In genomic region chr16:68367440-68367839, GRCh38 we compare ENCODE assay signal across 12 cellular contexts. TPM values are rescaled to one million over a fixed set of nuclear protein-coding genes. Genes with fewer than 3 reads are reported as not detected.
DNase-seq lines count a peak whose midpoint lies in the region; ATAC-seq and TF ChIP-seq lines count a peak whose summit lies in the region.
"Had no signal": no experiment of that assay in that cellular context is flagged by ENCODE, and none has a peak within 500 bp of the region (broad histone marks: within the 10 kb centered on the region; RNA-seq: fewer than 3 reads in every experiment).

No MANE protein-coding gene starts in this region.

- CTCF ChIA-PET in Caco-2 (lab: Charles Lee) = interaction anchor here (0.6 to 1.0 kb wide), 2 partner anchors 36 to 113 kb away, joined by 4 read pairs; no protein-coding TSS in a partner anchor

- H2BK15ac ChIP-seq in H9 (ENCODE audit: low read depth, low read length) = no peak overlapping the region

- H4K20me1 ChIP-seq in KMS-11 (ENCODE audit: insufficient read depth) (no peaks in the 10 kb centered on the region), H9 (ENCODE audit: control insufficient read depth, insufficient read depth, insufficient read length) (no peaks in the 10 kb centered on the region)

- H3K27me3 Mint-ChIP-seq in Caco-2 (ENCODE audit: insufficient read depth, unreplicated experiment) = no peaks in the 10 kb centered on the region
- H3K27me3 Mint-ChIP-seq in H9 (ENCODE audit: low read depth) = peaks cover 8% of the 10 kb centered on the region
- H3K27me3 Mint-ChIP-seq: CD4-positive, alpha-beta memory T cell had no signal

- H3K27ac ChIP-seq in KMS-11 (peak overlapping the region; percentile 94), thymus (ENCODE audit: low read depth) (no peak overlapping the region), H9 (ENCODE audit: insufficient read length, low read depth, low read length) (no peak overlapping the region), uterus (no peak overlapping the region)
- H3K27ac ChIP-seq: Peyer's patch had no signal

- H3K4me2 ChIP-seq in KMS-11 (peak overlapping the region; percentile 91), H9 (ENCODE audit: insufficient read depth, insufficient read length, low read length) (no peak overlapping the region)

- H4K8ac ChIP-seq in H9 (replicated peaks; ENCODE audit: insufficient read length, low read depth, low read length) = no peak overlapping the region

- H3K18ac ChIP-seq in H9 (ENCODE audit: insufficient read length, low read depth, low read length) = no peak overlapping the region

- no peak overlapping the region for H3K14ac ChIP-seq in H9 (ENCODE audit: insufficient read depth, low read length)

- peaks cover 70% of the 10 kb centered on the region for H3K36me3 Mint-ChIP-seq in Caco-2 (ENCODE audit: insufficient read depth, unreplicated experiment)
- H3K36me3 Mint-ChIP-seq in H9 (ENCODE audit: insufficient read depth in 1 of 3, low read depth in 3 of 3) = no peaks in the 10 kb centered on the region
- H3K36me3 Mint-ChIP-seq: CD4-positive, alpha-beta memory T cell had no signal

- H3K9ac ChIP-seq in KMS-11 (peak overlapping the region; percentile 67), H9 (ENCODE audit: extremely low read depth, insufficient read length, low read length) (no peak overlapping the region)

- no peaks in the 10 kb centered on the region for H3K27me3 ChIP-seq in Caco-2 (replicated peaks; ENCODE audit: control insufficient read depth, insufficient read depth, low read length)
- no peaks in the 10 kb centered on the region for H3K27me3 ChIP-seq in KMS-11 (ENCODE audit: insufficient read depth, low read depth)
- no peaks in the 10 kb centered on the region for H3K27me3 ChIP-seq in thymus (ENCODE audit: control insufficient read depth, insufficient read depth)
- H3K27me3 ChIP-seq in H9 (ENCODE audit: insufficient read depth, low read length) = no peaks in the 10 kb centered on the region
- H3K27me3 ChIP-seq in uterus = peaks cover 0 to 9% of the 10 kb centered on the region in 2 donors
- H3K27me3 ChIP-seq: Peyer's patch had no signal

- 90% methylated on average over 20 of the region's 20 CpGs for WGBS in thymus
- WGBS in H9 (ENCODE audit: extremely low coverage, insufficient read length, low lambda C conversion rate) = no CpG with 5 or more reads among the region's 20 CpGs

- no peak overlapping the region for H2AK5ac ChIP-seq in H9 (ENCODE audit: insufficient read length, low read length)

- peaks cover 6% of the 10 kb centered on the region for H3K4me1 Mint-ChIP-seq in Caco-2 (ENCODE audit: low read depth, unreplicated experiment)
- peaks cover 25 to 48% of the 10 kb centered on the region in 2 experiments for H3K4me1 Mint-ChIP-seq in H9

- H3K4me3 ChIP-seq in Caco-2 (ENCODE audit: low read depth, low read length) = no peak overlapping the region
- H3K4me3 ChIP-seq in KMS-11 (IDR thresholded peaks at IDR 0.05; ENCODE audit: insufficient read depth, low read depth, low read length) = no peak overlapping the region
- no peak overlapping the region for H3K4me3 ChIP-seq in foreskin fibroblast (ENCODE audit: low read depth in 1 of 2, low read length in 2 of 2)
- peak overlapping the region; percentile 62 for H3K4me3 ChIP-seq in thymus (ENCODE audit: low read length)
- no peak overlapping the region for H3K4me3 ChIP-seq in uterus
- H3K4me3 ChIP-seq: Peyer's patch had no signal

- BruUV-seq in Caco-2 (replicated peaks; lab: Mats Ljungman, UMichigan) = no TSS peak

- intact Hi-C loops in Caco-2 (cut with micrococcal nuclease; ENCODE audit: unreplicated experiment) = no loop called here
- intact Hi-C loops in uterus (cut with DNase I; ENCODE audit: low total_unique reads) = no loop called here

- no peak overlapping the region for H3K56ac ChIP-seq in H9 (ENCODE audit: insufficient read length, low read depth, low read length)

- DNase-seq in Caco-2 (no peak), foreskin fibroblast (peak in 1 of 2 donors; percentile 14), H9 (no peak), uterus (no peak)
- DNase-seq: NCI-H1105, NCI-H1694 treated with DMSO at 0.1 percent for 48 hours, NCI-H2107 had no signal

- H2AFZ ChIP-seq in KMS-11 (ENCODE audit: low read depth) = peak overlapping the region; percentile 49; the same call in 1 of the 2 replicates
- no peak overlapping the region for H2AFZ ChIP-seq in H9 (ENCODE audit: low read length)

- no peak overlapping the region for H3T11ph ChIP-seq in H9 (ENCODE audit: low read length)

- H3K4me1 ChIP-seq in Caco-2 = no peaks in the 10 kb centered on the region
- H3K4me1 ChIP-seq in KMS-11 (ENCODE audit: low read depth, poor library complexity, severe bottlenecking) = peaks cover 68% of the 10 kb centered on the region
- peaks cover 39% of the 10 kb centered on the region for H3K4me1 ChIP-seq in thymus (ENCODE audit: control insufficient read depth, insufficient read depth, low read length)
- H3K4me1 ChIP-seq in H9 (ENCODE audit: insufficient read depth, low read length) = no peaks in the 10 kb centered on the region
- no peaks in the 10 kb centered on the region for H3K4me1 ChIP-seq in uterus

- no peak overlapping the region for H2BK20ac ChIP-seq in H9 (ENCODE audit: low read depth, low read length, poor library complexity, severe bottlenecking)

- H2BK12ac ChIP-seq in H9 (ENCODE audit: insufficient read length, low read depth, low read length) = no peak overlapping the region

- H3K27ac Mint-ChIP-seq in Caco-2 (ENCODE audit: unreplicated experiment) = peak overlapping the region; percentile 18
- no peak overlapping the region for H3K27ac Mint-ChIP-seq in H9

- H2BK120ac ChIP-seq in H9 (ENCODE audit: low read depth, low read length, poor library complexity, severe bottlenecking) = no peak overlapping the region

- no peaks in the 10 kb centered on the region for H3K23me2 ChIP-seq in H9 (ENCODE audit: insufficient read length, low read depth, low read length, poor library complexity, severe bottlenecking)

- H3K36me3 ChIP-seq in Caco-2 (ENCODE audit: control insufficient read depth, insufficient read depth, low read length) (no peaks in the 10 kb centered on the region), KMS-11 (ENCODE audit: insufficient read depth) (no peaks in the 10 kb centered on the region), thymus (ENCODE audit: control insufficient read depth, insufficient read depth) (peaks cover 52% of the 10 kb centered on the region), uterus (no peaks in the 10 kb centered on the region)

- no peak overlapping the region for H3K4ac ChIP-seq in H9 (ENCODE audit: low read depth, low read length)

- H3K79me2 ChIP-seq in KMS-11 (ENCODE audit: insufficient read depth, low read depth) (no peaks in the 10 kb centered on the region), H9 (ENCODE audit: insufficient read depth, low read length) (no peaks in the 10 kb centered on the region)

- H4K5ac ChIP-seq in H9 (ENCODE audit: insufficient read length, low read depth, low read length) = no peak overlapping the region

- no peak for TF ChIP-seq POLR2A in uterus (IDR thresholded peaks at IDR 0.05)

- no peak overlapping the region for H4K91ac ChIP-seq in H9 (ENCODE audit: insufficient read length, low read depth, low read length)

- H3K4me3 Mint-ChIP-seq in Caco-2 (ENCODE audit: unreplicated experiment) (no peak overlapping the region), H9 (no peak overlapping the region)

- no peaks in the 10 kb centered on the region for H3K79me1 ChIP-seq in H9 (ENCODE audit: insufficient read depth, low read depth, low read length, poor library complexity, severe bottlenecking)

- ATAC-seq in HG02610 (IDR thresholded peaks at IDR 0.05; ENCODE audit: unreplicated experiment) = no peak

- no peaks in the 10 kb centered on the region for H3K9me3 ChIP-seq in Caco-2
- no peaks in the 10 kb centered on the region for H3K9me3 ChIP-seq in thymus (ENCODE audit: control insufficient read depth)
- H3K9me3 ChIP-seq in H9 (ENCODE audit: control insufficient read depth, low read depth, low read length) = no peaks in the 10 kb centered on the region
- H3K9me3 ChIP-seq in uterus = no peaks in the 10 kb centered on the region
- H3K9me3 ChIP-seq: Peyer's patch had no signal

- no peak overlapping the region for H2BK5ac ChIP-seq in H9 (ENCODE audit: insufficient read length, low read length)

- H3K23ac ChIP-seq in H9 (ENCODE audit: insufficient read length, low read depth, low read length) = no peak overlapping the region

- TF ChIP-seq CTCF in Caco-2 (IDR thresholded peaks at IDR 0.05; ENCODE audit: insufficient read depth in 1 of 2, low read depth in 1 of 2, low read length in 1 of 2, severe bottlenecking in 1 of 2, unreplicated experiment in 1 of 2) (no peak), KMS-11 (conservative IDR thresholded peaks at IDR 0.05; ENCODE audit: low read depth, low read length) (no peak), foreskin fibroblast (IDR thresholded peaks at IDR 0.05; ENCODE audit: low read depth, low read length) (peak; percentile 3), H9 (conservative IDR thresholded peaks at IDR 0.05) (no peak), uterus (IDR thresholded peaks at IDR 0.05) (no peak)

- POLR2A ChIA-PET in Caco-2 (lab: Charles Lee) = interaction anchor here (0.6 kb wide), 1 partner anchor 9 kb away, joined by 3 read pairs; no protein-coding TSS in a partner anchor

- H3K9me3 Mint-ChIP-seq in Caco-2 (ENCODE audit: unreplicated experiment) (no peaks in the 10 kb centered on the region), H9 (no peaks in the 10 kb centered on the region)
- H3K9me3 Mint-ChIP-seq: CD4-positive, alpha-beta memory T cell had no signal

RNA-seq across cellular contexts. Expression of gene PRMT7, which starts 56.6 kb away (rescaled TPM):
- total RNA-seq in Caco-2 (2022) (156 and 166 TPM in 2 replicates), H9 (2021) (56.6 and 57.8 TPM in 2 replicates), uterus (100 to 1,000 TPM in 1 of 4 donors, 10 to 100 TPM in 2, 1 to 10 TPM in 1; 8.2 to 111 (median 66.9) TPM)
- 65.5 TPM for polyA plus RNA-seq in thymus

RNA-seq across cellular contexts. Expression of gene SLC7A6OS, which starts 56.7 kb away (rescaled TPM):
- 34.0 and 34.2 TPM in 2 replicates for total RNA-seq in Caco-2 (2022)
- polyA plus RNA-seq in thymus = 12.8 TPM
- total RNA-seq in H9 (2021) = 21.1 and 24.5 TPM in 2 replicates
- total RNA-seq in uterus = 10 to 100 TPM in 2 of 4 donors, 1 to 10 TPM in 2; 7.6 to 18.9 (median 13.4) TPM
